In the genomic region with DNA sequence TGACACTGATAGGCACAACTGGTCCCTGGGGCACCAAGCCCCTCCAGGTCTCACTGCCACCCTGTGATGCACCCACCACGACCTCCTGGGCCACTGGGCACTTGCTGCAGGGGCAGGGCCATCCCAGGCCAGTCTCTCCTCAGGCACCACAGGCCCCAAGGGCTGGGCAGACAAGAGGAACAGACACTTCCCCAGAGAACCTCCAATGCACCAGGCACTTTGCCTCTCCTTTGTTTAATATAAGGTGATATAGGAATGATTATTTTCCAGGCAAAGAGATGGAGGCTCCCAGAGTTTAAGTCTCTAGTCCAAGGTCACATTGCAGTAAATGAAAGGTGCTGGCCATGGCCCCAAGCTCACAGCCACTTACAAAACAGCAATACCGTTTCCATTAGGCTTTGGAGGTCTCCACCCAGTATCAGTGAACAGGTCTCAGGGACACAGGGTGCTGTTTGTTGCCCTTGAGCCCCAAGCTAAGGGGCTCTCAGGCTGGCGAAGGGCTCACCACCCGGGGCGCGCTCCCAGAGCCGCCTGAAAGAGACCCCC, we compare ENCODE assay signal across 8 cellular contexts. TPM values are rescaled to one million over a fixed set of nuclear protein-coding genes. Genes with fewer than 3 reads are reported as not detected.
DNase-seq lines count a peak whose midpoint lies in the region; ATAC-seq and TF ChIP-seq lines count a peak whose summit lies in the region.

No MANE protein-coding gene starts in this region.

- H2AFZ ChIP-seq in IMR-90 (replicated peaks; ENCODE audit: low read length, poor library complexity): peak overlapping the region; percentile 98
- H2AFZ ChIP-seq in neuronal stem cell (ENCODE audit: low read length): peak overlapping the region; percentile 81

- H2BK20ac ChIP-seq in IMR-90 (ENCODE audit: low read depth, low read length): peak overlapping the region; percentile 27; the same call in 1 of the 2 replicates

- H2BK5ac ChIP-seq in IMR-90 (ENCODE audit: low read depth, low read length, poor library complexity, severe bottlenecking) (peak overlapping the region; percentile 68), neuronal stem cell (ENCODE audit: low read length) (no peak overlapping the region)

- TF ChIP-seq CTCF in Caco-2 (IDR thresholded peaks at IDR 0.05; ENCODE audit: insufficient read depth in 1 of 2, low read depth in 1 of 2, low read length in 1 of 2, severe bottlenecking in 1 of 2, unreplicated experiment in 1 of 2) (no peak), IMR-90 (conservative IDR thresholded peaks at IDR 0.05; ENCODE audit: low read depth, low read length) (no peak), GM20000 (IDR thresholded peaks at IDR 0.05; ENCODE audit: extremely low read depth, missing control alignments) (no peak)

- H3K27ac ChIP-seq in IMR-90 (ENCODE audit: insufficient read depth, low read length): peak overlapping the region; percentile 53
- H3K27ac ChIP-seq in ectodermal cell (ENCODE audit: insufficient read depth, low read depth, low read length, poor library complexity, severe bottlenecking): no peak overlapping the region
- H3K27ac ChIP-seq in neuronal stem cell (replicated peaks; ENCODE audit: low read length): no peak overlapping the region

- CTCF ChIA-PET in Caco-2 (lab: Charles Lee) (interaction anchor here (0.9 to 2.6 kb wide), 3 partner anchors 10 to 41 kb away, joined by 4 to 17 read pairs (median 8); no protein-coding TSS in a partner anchor), IMR-90 (lab: Yijun Ruan, JAX) (no interaction called here)

- no peaks in the 10 kb centered on the region; the same call in 1 of the 2 replicates for H4K20me1 ChIP-seq in IMR-90 (ENCODE audit: insufficient read depth, low read length)

- H3K4me1 Mint-ChIP-seq in Caco-2 (ENCODE audit: low read depth, unreplicated experiment): peaks cover 26% of the 10 kb centered on the region

- DNase-seq in Caco-2 (no peak), IMR-90 (no peak), neuronal stem cell (ENCODE audit: low spot score) (no peak), NCI-H524 treated with DMSO at 0.1 percent for 48 hours (lab: John Stamatoyannopoulos, UW) (no peak), GM20000 (ENCODE audit: low spot score) (no peak)
- DNase-seq in stimulated activated CD4-positive, alpha-beta T cell treated with anti-CD3 and anti-CD28 coated beads, Interleukin-2, amount 100 ng/mL, for 24 hours: no peak

- in situ Hi-C loops in IMR-90 (cut with MboI; ENCODE audit: low sequenced_read_pairs): no loop called here

- H3K9me3 Mint-ChIP-seq in Caco-2 (ENCODE audit: unreplicated experiment): no peaks in the 10 kb centered on the region

- H3K4me2 ChIP-seq in IMR-90 (ENCODE audit: low read depth, low read length) (peak overlapping the region; percentile 80; the same call in 1 of the 2 replicates), neuronal stem cell (ENCODE audit: insufficient read depth, low read length, poor library complexity, severe bottlenecking) (peak overlapping the region; percentile 69)

- no peak for TF ChIP-seq POLR2A in IMR-90 (IDR thresholded peaks at IDR 0.05; ENCODE audit: low read depth, low read length)

- H2BK12ac ChIP-seq in neuronal stem cell (ENCODE audit: low read length): no peak overlapping the region

- H3K27me3 ChIP-seq in Caco-2 (replicated peaks; ENCODE audit: control insufficient read depth, insufficient read depth, low read length) (no peaks in the 10 kb centered on the region), IMR-90 (ENCODE audit: control insufficient read depth, insufficient read depth, low read length) (no peaks in the 10 kb centered on the region), ectodermal cell (ENCODE audit: control insufficient read depth, insufficient read depth, low read length, poor library complexity, severe bottlenecking) (peaks cover 21% of the 10 kb centered on the region), neuronal stem cell (ENCODE audit: control insufficient read depth in 3 of 3, insufficient read depth in 3 of 3, low read depth in 1 of 3, low read length in 3 of 3) (no peaks in the 10 kb centered on the region)

- peak overlapping the region; percentile 91 for H4K5ac ChIP-seq in IMR-90 (ENCODE audit: low read depth, low read length)

- POLR2A ChIA-PET in Caco-2 (lab: Charles Lee) (no interaction called here), IMR-90 (lab: Charles Lee; ENCODE audit: unreplicated experiment) (no interaction called here)

- peak overlapping the region; percentile 73; the same call in 2 of the 3 replicates for H2BK15ac ChIP-seq in IMR-90 (ENCODE audit: low read depth, low read length)
- peak overlapping the region; percentile 71 for H2BK15ac ChIP-seq in neuronal stem cell (ENCODE audit: low read length)

- H3K4ac ChIP-seq in IMR-90 (ENCODE audit: low read depth, low read length) (peak overlapping the region; percentile 97), neuronal stem cell (ENCODE audit: low read length) (peak overlapping the region; percentile 99)

- H3K4me3 ChIP-seq in Caco-2 (ENCODE audit: low read depth, low read length): peak overlapping the region; percentile 42
- no peak overlapping the region for H3K4me3 ChIP-seq in IMR-90 (ENCODE audit: insufficient read depth, low read depth, low read length)
- peak overlapping the region; percentile 24 for H3K4me3 ChIP-seq in ectodermal cell (ENCODE audit: insufficient read depth, low read depth, low read length)
- peak overlapping the region in 1 of 2 donors; percentile 65 for H3K4me3 ChIP-seq in neuronal stem cell (ENCODE audit: low read length in 2 of 2)

- H3K23ac ChIP-seq in IMR-90 (ENCODE audit: low read depth, low read length) (peak overlapping the region; percentile 74; the same call in 1 of the 2 replicates), neuronal stem cell (ENCODE audit: low read depth, low read length, poor library complexity) (peak overlapping the region; percentile 90)

- H3K27ac Mint-ChIP-seq in Caco-2 (ENCODE audit: unreplicated experiment): peak overlapping the region; percentile 57

- no peak for ATAC-seq in IMR-90 (ENCODE audit: low read depth)
- no peak for ATAC-seq in HG02938 (IDR thresholded peaks at IDR 0.05; ENCODE audit: unreplicated experiment)

- peak overlapping the region; percentile 10; the same call in 1 of the 2 replicates for H3K56ac ChIP-seq in IMR-90 (ENCODE audit: extremely low read depth, insufficient read depth, low read length)

- peak overlapping the region; percentile 86 for H2AK5ac ChIP-seq in IMR-90 (ENCODE audit: low read depth, low read length)
- H2AK5ac ChIP-seq in neuronal stem cell (ENCODE audit: low read depth, low read length): peak overlapping the region; percentile 98

- H3K36me3 ChIP-seq in Caco-2 (ENCODE audit: control insufficient read depth, insufficient read depth, low read length): 0 out of 2 replicates have a peak, but pooled peaks cover 4% of the 10 kb centered on the region
- H3K36me3 ChIP-seq in IMR-90 (ENCODE audit: control insufficient read depth, insufficient read depth, low read length): peaks cover 25% of the 10 kb centered on the region; the same call in 1 of the 2 replicates
- H3K36me3 ChIP-seq in ectodermal cell (ENCODE audit: control insufficient read depth, insufficient read depth, low read length): no peaks in the 10 kb centered on the region
- no peaks in the 10 kb centered on the region for H3K36me3 ChIP-seq in neuronal stem cell (replicated peaks in 1 of 2; ENCODE audit: control insufficient read depth in 2 of 2, insufficient read depth in 2 of 2, low read length in 2 of 2)

- H2BK120ac ChIP-seq in IMR-90 (ENCODE audit: low read depth, low read length) (peak overlapping the region; percentile 81), neuronal stem cell (ENCODE audit: low read depth, low read length) (no peak overlapping the region)

- H4K91ac ChIP-seq in IMR-90 (ENCODE audit: insufficient read depth, low read depth, low read length): peak overlapping the region; percentile 96
- H4K91ac ChIP-seq in neuronal stem cell (ENCODE audit: low read depth, low read length, poor library complexity): peak overlapping the region; percentile 9

- H4K8ac ChIP-seq in IMR-90 (ENCODE audit: low read depth in 2 of 2, low read length in 2 of 2) (peak overlapping the region; percentile 94 to 99), neuronal stem cell (ENCODE audit: low read depth, low read length) (no peak overlapping the region)

- H3K14ac ChIP-seq in IMR-90 (replicated peaks; ENCODE audit: low read depth, low read length) (peak overlapping the region; percentile 90), neuronal stem cell (ENCODE audit: low read length) (no peak overlapping the region)

- H3K9ac ChIP-seq in IMR-90 (ENCODE audit: low read depth, low read length) (peak overlapping the region; percentile 41; the same call in 1 of the 2 replicates), neuronal stem cell (ENCODE audit: low read depth, low read length, poor library complexity) (no peak overlapping the region)

- dilution Hi-C loops in IMR-90 (cut with HindIII; ENCODE audit: low sequenced_read_pairs, unreplicated experiment): no loop called here

- H3K36me3 Mint-ChIP-seq in Caco-2 (ENCODE audit: insufficient read depth, unreplicated experiment): peaks cover 22% of the 10 kb centered on the region

- intact Hi-C loops in Caco-2 (cut with micrococcal nuclease; ENCODE audit: unreplicated experiment) (loop anchor here (2.0 kb wide), 1 partner anchor 15 kb away; a partner anchor contains a TSS), IMR-90 (cut with micrococcal nuclease) (no loop called here)

- H3K9me1 ChIP-seq in IMR-90 (ENCODE audit: insufficient read depth, low read length): peaks cover 16% of the 10 kb centered on the region

- TF ChIP-seq RAD21 in IMR-90 (IDR thresholded peaks at IDR 0.05; ENCODE audit: low read length): no peak

- peak overlapping the region; percentile 70 for H3K4me3 Mint-ChIP-seq in Caco-2 (ENCODE audit: unreplicated experiment)

- H3K79me1 ChIP-seq in IMR-90 (ENCODE audit: low read depth in 1 of 2, low read length in 2 of 2) (peaks cover 3 to 50% of the 10 kb centered on the region in 2 experiments; a peak in 3 of 4 replicates), neuronal stem cell (ENCODE audit: low read depth, low read length) (peaks cover 5% of the 10 kb centered on the region)

- peaks cover 60% of the 10 kb centered on the region for H3K4me1 ChIP-seq in Caco-2
- peaks cover 36% of the 10 kb centered on the region for H3K4me1 ChIP-seq in IMR-90 (ENCODE audit: control insufficient read depth, insufficient read depth, low read length)
- peaks cover 24% of the 10 kb centered on the region for H3K4me1 ChIP-seq in ectodermal cell (ENCODE audit: control insufficient read depth, insufficient read depth, low read length)
- H3K4me1 ChIP-seq in neuronal stem cell (ENCODE audit: control insufficient read depth in 2 of 2, insufficient read depth in 1 of 2, low read depth in 1 of 2, low read length in 2 of 2): peaks cover 22 to 26% of the 10 kb centered on the region in 2 donors

- BruUV-seq in Caco-2 (replicated peaks; lab: Mats Ljungman, UMichigan): TSS peak; percentile 10
- no TSS peak for BruUV-seq in IMR-90 (replicated peaks; lab: Mats Ljungman, UMichigan)

- WGBS in IMR-90 (ENCODE audit: extremely low coverage in 2 of 2, insufficient read length in 1 of 2), 2 experiments: 44% methylated on average over 2 of the region's 7 CpGs; no CpG with 5 or more reads in 1 of the 2 experiments
- 37 to 45% methylated on average over 7 of the region's 7 CpGs for WGBS in ectodermal cell, 2 experiments
- no CpG with 5 or more reads among the region's 7 CpGs for WGBS in neuronal stem cell (ENCODE audit: extremely low coverage in 2 of 2, insufficient read length in 2 of 2, insufficient replicate concordance in 1 of 2), 2 donors

- H3K27me3 Mint-ChIP-seq in Caco-2 (ENCODE audit: insufficient read depth, unreplicated experiment): no peaks in the 10 kb centered on the region

- H3K18ac ChIP-seq in IMR-90 (ENCODE audit: low read depth, low read length): peak overlapping the region; percentile 42; the same call in 1 of the 2 replicates
- peak overlapping the region; percentile 94 for H3K18ac ChIP-seq in neuronal stem cell (ENCODE audit: low read length)

- H3K9me3 ChIP-seq in Caco-2 (no peaks in the 10 kb centered on the region), IMR-90 (ENCODE audit: control insufficient read depth, insufficient read depth, low read length) (no peaks in the 10 kb centered on the region), ectodermal cell (ENCODE audit: control insufficient read depth, low read length) (no peaks in the 10 kb centered on the region), neuronal stem cell (replicated peaks in 1 of 2; ENCODE audit: control insufficient read depth in 2 of 2, insufficient read depth in 1 of 2, low read depth in 1 of 2, low read length in 2 of 2) (no peaks in the 10 kb centered on the region)

- H2AK9ac ChIP-seq in IMR-90 (replicated peaks; ENCODE audit: low read depth, low read length, poor library complexity): peak overlapping the region; percentile 98

RNA-seq across cellular contexts. Expression of a gene that starts 4.5 kb away (rescaled TPM):
- total RNA-seq in Caco-2 (2022) (7.0 and 13.6 TPM in 2 replicates), IMR-90 (2012; rRNA removed) (11.7 and 13.6 TPM in 2 replicates)
- 19.7 and 30.0 TPM in 2 replicates for polyA plus RNA-seq in IMR-90 (2012; rRNA removed)
- 16.4 and 30.1 TPM in 2 replicates for polyA plus RNA-seq in IMR-90 (2012; cell fraction: cytosol; rRNA removed)
- polyA plus RNA-seq in IMR-90 (2012; cell fraction: nucleus; rRNA removed; ENCODE audit: low replicate concordance): 18.4 and 24.2 TPM in 2 replicates
- 0.24 TPM for polyA plus RNA-seq in ectodermal cell (2013, experiment 1 of 4)
- polyA plus RNA-seq in ectodermal cell (2013, experiment 2 of 4): 0.48 TPM
- 0.27 TPM for polyA plus RNA-seq in ectodermal cell (2013, experiment 3 of 4)
- 0.49 TPM for polyA plus RNA-seq in ectodermal cell (2013, experiment 4 of 4)
- polyA plus RNA-seq in neuronal stem cell (2013, experiment 1 of 2): 0.22 TPM
- polyA plus RNA-seq in neuronal stem cell (2013, experiment 2 of 2): 0.26 TPM

RNA-seq across cellular contexts. Expression of a gene that starts 14.6 kb away (rescaled TPM):
- 40.8 and 55.6 TPM in 2 replicates for total RNA-seq in Caco-2 (2022)
- total RNA-seq in IMR-90 (2012; rRNA removed): 5.9 and 6.1 TPM in 2 replicates
- polyA plus RNA-seq in IMR-90 (2012; rRNA removed): 8.6 and 10.1 TPM in 2 replicates
- polyA plus RNA-seq in IMR-90 (2012; cell fraction: cytosol; rRNA removed): 4.5 and 6.1 TPM in 2 replicates
- polyA plus RNA-seq in IMR-90 (2012; cell fraction: nucleus; rRNA removed; ENCODE audit: low replicate concordance): 46.1 and 53.0 TPM in 2 replicates
- 8.1 TPM for polyA plus RNA-seq in ectodermal cell (2013, experiment 1 of 4)
- 10.0 TPM for polyA plus RNA-seq in ectodermal cell (2013, experiment 2 of 4)
- polyA plus RNA-seq in ectodermal cell (2013, experiment 3 of 4): 11.4 TPM
- polyA plus RNA-seq in ectodermal cell (2013, experiment 4 of 4): 11.6 TPM
- polyA plus RNA-seq in neuronal stem cell (2013, experiment 1 of 2): 13.0 TPM
- polyA plus RNA-seq in neuronal stem cell (2013, experiment 2 of 2): 13.1 TPM

RNA-seq across cellular contexts. Expression of a gene that starts 26.6 kb away (rescaled TPM):
- 46.5 and 60.8 TPM in 2 replicates for total RNA-seq in Caco-2 (2022)
- 12.4 and 18.6 TPM in 2 replicates for total RNA-seq in IMR-90 (2012; rRNA removed)
- polyA plus RNA-seq in IMR-90 (2012; rRNA removed): 8.4 and 10.6 TPM in 2 replicates
- 1.7 and 2.4 TPM in 2 replicates for polyA plus RNA-seq in IMR-90 (2012; cell fraction: cytosol; rRNA removed)
- polyA plus RNA-seq in IMR-90 (2012; cell fraction: nucleus; rRNA removed; ENCODE audit: low replicate concordance): 0.39 and 4.0 TPM in 2 replicates
- 64.6 TPM for polyA plus RNA-seq in ectodermal cell (2013, experiment 1 of 4)
- 68.9 TPM for polyA plus RNA-seq in ectodermal cell (2013, experiment 2 of 4)
- polyA plus RNA-seq in ectodermal cell (2013, experiment 3 of 4): 62.8 TPM
- polyA plus RNA-seq in ectodermal cell (2013, experiment 4 of 4): 68.1 TPM
- 65.4 TPM for polyA plus RNA-seq in neuronal stem cell (2013, experiment 1 of 2)
- 66.3 TPM for polyA plus RNA-seq in neuronal stem cell (2013, experiment 2 of 2)
